Comparison of ENCODE assay signal across 18 cellular contexts in genomic region chr3:186984064-186984463, GRCh38. TPM values are rescaled to one million over a fixed set of nuclear protein-coding genes. Genes with fewer than 3 reads are reported as not detected.
DNase-seq lines count a peak whose midpoint lies in the region; ATAC-seq and TF ChIP-seq lines count a peak whose summit lies in the region.
"Had no signal": no experiment of that assay in that cellular context is flagged by ENCODE, and none has a peak within 500 bp of the region (broad histone marks: within the 10 kb centered on the region; RNA-seq: fewer than 3 reads in every experiment).

No MANE protein-coding gene starts in this region.

- no peaks in the 10 kb centered on the region for H3K27me3 Mint-ChIP-seq in activated naive CD4-positive, alpha-beta T cell treated with anti-CD3 and anti-CD28 coated beads, Interleukin-2, amount 10 ng/mL, durations not matched to agents 7 days and 5 days
- H3K27me3 Mint-ChIP-seq in T-cell: no peaks in the 10 kb centered on the region

- peak overlapping the region; percentile 21 for H3K27ac Mint-ChIP-seq in activated naive CD4-positive, alpha-beta T cell treated with anti-CD3 and anti-CD28 coated beads, Interleukin-2, amount 10 ng/mL, durations not matched to agents 7 days and 5 days
- H3K27ac Mint-ChIP-seq in T-cell: peak overlapping the region; percentile 7 to 11
- H3K27ac Mint-ChIP-seq: endodermal cell had no signal

- no peak for TF ChIP-seq POLR2A in esophagus squamous epithelium (IDR thresholded peaks at IDR 0.05)

- ATAC-seq in T-cell (replicated peaks in 1 of 4): no peak
- no peak for ATAC-seq in sciatic nerve
- no peak for ATAC-seq in HG03095 (IDR thresholded peaks at IDR 0.05; ENCODE audit: unreplicated experiment)
- ATAC-seq: activated T-cell treated with anti-CD3 and anti-CD28 coated beads, Interleukin-2, amount 50 U/mL, for 4 hours; psoas muscle had no signal

- peaks cover 0 to 10% of the 10 kb centered on the region in 2 experiments for H3K27me3 ChIP-seq in mesenchymal stem cell (ENCODE audit: control insufficient read depth in 1 of 2, insufficient read depth in 1 of 2, low read length in 2 of 2)
- H3K27me3 ChIP-seq in esophagus squamous epithelium: no peaks in the 10 kb centered on the region

- peak overlapping the region; percentile 46 for H2BK5ac ChIP-seq in mesenchymal stem cell (ENCODE audit: low read depth, low read length, poor library complexity, severe bottlenecking)

- no peak overlapping the region for H2BK15ac ChIP-seq in mesenchymal stem cell (ENCODE audit: low read depth, poor library complexity, severe bottlenecking)

- H3K36me3 ChIP-seq in mesenchymal stem cell (ENCODE audit: control insufficient read depth in 1 of 2, insufficient read depth in 2 of 2, low read depth in 1 of 2, low read length in 2 of 2): peaks cover 0 to 3% of the 10 kb centered on the region in 2 experiments
- H3K36me3 ChIP-seq in esophagus squamous epithelium: no peaks in the 10 kb centered on the region
- H3K36me3 ChIP-seq: MG63 had no signal

- no peak overlapping the region for H2BK120ac ChIP-seq in mesenchymal stem cell (ENCODE audit: low read depth, low read length)

- H3K9me3 Mint-ChIP-seq in activated naive CD4-positive, alpha-beta T cell treated with anti-CD3 and anti-CD28 coated beads, Interleukin-2, amount 10 ng/mL, durations not matched to agents 7 days and 5 days: no peaks in the 10 kb centered on the region
- no peaks in the 10 kb centered on the region for H3K9me3 Mint-ChIP-seq in T-cell
- H3K9me3 Mint-ChIP-seq: activated T-cell treated with anti-CD3 and anti-CD28 coated beads, Interleukin-2, amount 50 U/mL, for 4 hours; endodermal cell had no signal

- no peak for TF ChIP-seq CTCF in esophagus squamous epithelium (IDR thresholded peaks at IDR 0.05)

- no peak overlapping the region for H3K4ac ChIP-seq in mesenchymal stem cell (ENCODE audit: low read depth in 1 of 2, low read length in 2 of 2)

- H3K4me3 Mint-ChIP-seq in activated naive CD4-positive, alpha-beta T cell treated with anti-CD3 and anti-CD28 coated beads, Interleukin-2, amount 10 ng/mL, durations not matched to agents 7 days and 5 days: no peak overlapping the region
- no peak overlapping the region for H3K4me3 Mint-ChIP-seq in T-cell
- H3K4me3 Mint-ChIP-seq: activated T-cell treated with anti-CD3 and anti-CD28 coated beads, Interleukin-2, amount 50 U/mL, for 4 hours; endodermal cell had no signal

- H4K91ac ChIP-seq in mesenchymal stem cell (ENCODE audit: low read length): no peak overlapping the region

- WGBS in mesenchymal stem cell: 93% methylated on average over 6 of the region's 6 CpGs
- WGBS in esophagus squamous epithelium, 2 donors: 82 to 92% methylated on average over 6 of the region's 6 CpGs

- H3K4me3 ChIP-seq in mesenchymal stem cell (ENCODE audit: insufficient read depth in 1 of 2, low read depth in 1 of 2, low read length in 2 of 2) (no peak overlapping the region), esophagus squamous epithelium (no peak overlapping the region)
- H3K4me3 ChIP-seq: MG63, psoas muscle had no signal

- CTCF ChIA-PET in activated naive CD4-positive, alpha-beta T cell treated with anti-CD3 and anti-CD28 coated beads, Interleukin-2, amount 10 ng/mL, durations not matched to agents 7 days and 5 days (lab: Charles Lee): no interaction called here
- CTCF ChIA-PET in T-cell (lab: Charles Lee): no interaction called here

- no peaks in the 10 kb centered on the region for H3K9me3 ChIP-seq in mesenchymal stem cell (ENCODE audit: control insufficient read depth, low read length)
- no peaks in the 10 kb centered on the region for H3K9me3 ChIP-seq in esophagus squamous epithelium
- H3K9me3 ChIP-seq: MG63, psoas muscle had no signal

- H3K9ac ChIP-seq in mesenchymal stem cell (ENCODE audit: low read length): no peak overlapping the region

- H3K36me3 Mint-ChIP-seq in activated naive CD4-positive, alpha-beta T cell treated with anti-CD3 and anti-CD28 coated beads, Interleukin-2, amount 10 ng/mL, durations not matched to agents 7 days and 5 days: peaks cover 62% of the 10 kb centered on the region
- peaks cover 54% of the 10 kb centered on the region for H3K36me3 Mint-ChIP-seq in T-cell

- H2BK12ac ChIP-seq in mesenchymal stem cell (ENCODE audit: low read length in 2 of 2): no peak overlapping the region

- H3K4me1 ChIP-seq in mesenchymal stem cell (ENCODE audit: control insufficient read depth, insufficient read depth, low read depth, low read length): no peaks in the 10 kb centered on the region
- no peaks in the 10 kb centered on the region for H3K4me1 ChIP-seq in esophagus squamous epithelium

- peaks cover 3% of the 10 kb centered on the region for H3K79me1 ChIP-seq in mesenchymal stem cell (replicated peaks; ENCODE audit: low read length, poor library complexity, severe bottlenecking)

- H3K27ac ChIP-seq in mesenchymal stem cell (ENCODE audit: low read length, poor library complexity, severe bottlenecking) (no peak overlapping the region), substantia nigra (ENCODE audit: low read depth, low read length, poor library complexity, severe bottlenecking) (peak overlapping the region; percentile 36), esophagus squamous epithelium (no peak overlapping the region)
- H3K27ac ChIP-seq: psoas muscle, VCaP had no signal

- POLR2A ChIA-PET in T-cell (lab: Charles Lee): no interaction called here

- H2AFZ ChIP-seq in mesenchymal stem cell (ENCODE audit: low read depth, low read length): no peak overlapping the region

- no peak overlapping the region for H2AK5ac ChIP-seq in mesenchymal stem cell (ENCODE audit: low read length, severe bottlenecking)

- no peak overlapping the region for H4K8ac ChIP-seq in mesenchymal stem cell (ENCODE audit: low read length)

- H3K14ac ChIP-seq in mesenchymal stem cell (ENCODE audit: low read length in 2 of 2): no peak overlapping the region

- no peak overlapping the region for H3K4me2 ChIP-seq in mesenchymal stem cell (ENCODE audit: low read length, poor library complexity, severe bottlenecking)

- intact Hi-C loops in esophagus squamous epithelium (cut with DNase I) (no loop called here), sciatic nerve (cut with DNase I) (no loop called here)

- no peak overlapping the region for H3K23ac ChIP-seq in mesenchymal stem cell (ENCODE audit: low read length in 2 of 2)

- H3K18ac ChIP-seq in mesenchymal stem cell (ENCODE audit: low read depth in 1 of 2, low read length in 2 of 2): no peak overlapping the region

- H3K4me1 Mint-ChIP-seq in activated naive CD4-positive, alpha-beta T cell treated with anti-CD3 and anti-CD28 coated beads, Interleukin-2, amount 10 ng/mL, durations not matched to agents 7 days and 5 days: peaks cover 5% of the 10 kb centered on the region
- peaks cover 40 to 63% (median 62%) of the 10 kb centered on the region in 3 donors for H3K4me1 Mint-ChIP-seq in T-cell

- DNase-seq in activated naive CD4-positive, alpha-beta T cell treated with anti-CD3 and anti-CD28 coated beads, Interleukin-2, amount 10 ng/mL, durations not matched to agents 7 days and 5 days: no peak
- DNase-seq in activated naive CD4-positive, alpha-beta T cell treated with Interleukin-2 at 50 U/mL for 16 hours: no peak
- DNase-seq in T-cell (no peak), mesenchymal stem cell (no peak), substantia nigra (lab: John Stamatoyannopoulos, UW) (no peak), esophagus squamous epithelium (lab: John Stamatoyannopoulos, UW) (no peak), sciatic nerve (ENCODE audit: low spot score) (no peak)
- DNase-seq: activated CD8-positive, alpha-beta memory T cell treated with anti-CD3 and anti-CD28 coated beads for 24 hours; activated naive CD4-positive, alpha-beta T cell treated with anti-CD3 and anti-CD28 coated beads, Interleukin-2, amount 50 U/mL, for 16 hours; activated T-cell treated with anti-CD3 and anti-CD28 coated beads, Interleukin-2, amount 50 U/mL, for 4 hours; endodermal cell; MG63; NCI-H1417 treated with DMSO at 0.1 percent for 48 hours; NCI-H748 treated with DMSO at 0.1 percent for 48 hours; psoas muscle; small intestine had no signal

RNA-seq across cellular contexts. Expression of gene ST6GAL1, which starts 53.7 kb away (rescaled TPM):
- total RNA-seq in T-cell (100 to 1,000 TPM; 148 to 237 (median 212) TPM), esophagus squamous epithelium (10 to 100 TPM in 2 of 4 donors, 1 to 10 TPM in 2; 6.0 to 44.2 (median 15.2) TPM), sciatic nerve (62.6 TPM)
- 1.7 TPM for polyA plus RNA-seq in mesenchymal stem cell (2013, experiment 1 of 2)
- 1.7 TPM for polyA plus RNA-seq in mesenchymal stem cell (2013, experiment 2 of 2)
